ENCODE assay signal across 19 cellular contexts in the genomic region with DNA sequence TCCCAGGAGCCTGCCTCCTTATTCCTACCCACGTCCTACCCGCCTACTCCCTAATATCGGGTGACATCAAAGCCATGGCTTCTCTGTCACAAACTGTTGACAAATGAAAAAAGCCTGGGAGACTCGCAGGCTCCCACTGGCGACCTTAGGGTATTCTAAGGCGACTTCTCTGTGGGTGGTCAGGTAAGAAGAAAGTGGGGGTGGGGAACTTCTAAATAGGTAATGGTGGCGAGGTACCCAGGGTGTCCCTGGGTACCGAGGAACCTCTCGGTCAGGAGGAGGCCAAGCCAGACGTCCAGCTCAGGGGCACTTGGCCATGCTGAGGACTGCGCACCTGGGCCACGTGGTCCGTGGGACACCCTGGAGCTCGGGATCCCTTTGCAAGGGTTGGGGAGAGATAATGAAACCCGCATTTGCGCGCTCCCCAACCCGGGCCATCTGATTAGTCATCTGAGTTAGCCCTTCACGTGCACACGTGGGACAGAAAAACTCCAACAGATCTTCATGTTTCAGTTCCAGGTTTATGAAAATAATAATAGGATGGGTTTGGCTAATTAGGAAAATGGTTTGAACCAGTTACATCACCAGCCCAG.
DNase-seq lines count a peak whose midpoint lies in the region; FAIRE-seq and TF ChIP-seq lines count a peak whose summit lies in the region.
"Had no signal": no experiment of that assay in that cellular context is flagged by ENCODE, and none has a peak within 500 bp of the region (broad histone marks: within the 10 kb centered on the region; RNA-seq: fewer than 3 reads in every experiment).

No MANE protein-coding gene starts in this region.

- no peak overlapping the region for H3K9ac ChIP-seq in H1 (replicated peaks in 1 of 4; ENCODE audit: extremely low read depth in 1 of 4, low read depth in 3 of 4, low read length in 3 of 4)
- H3K9ac ChIP-seq: BLaER1 treated with 17β-estradiol and CSF1 and Interleukin-3, amounts not matched to agents 10 nM and 100 nM had no signal

- H3K4ac ChIP-seq in H1 (replicated peaks; ENCODE audit: insufficient read length, low read depth, low read length): no peak overlapping the region

- H2BK20ac ChIP-seq in H1 (ENCODE audit: low read length): no peak overlapping the region

- TF ChIP-seq CTCF in H1 (IDR thresholded peaks at IDR 0.05; ENCODE audit: control extremely low read depth in 1 of 3, insufficient read depth in 1 of 3, low read depth in 1 of 3, low read length in 3 of 3) (no peak), nephron progenitor cell (IDR thresholded peaks at IDR 0.05) (no peak), spleen (IDR thresholded peaks at IDR 0.05 in 8 of 11, conservative IDR thresholded peaks at IDR 0.05 in 3 of 11) (no peak)

- no peaks in the 10 kb centered on the region for H3K79me1 ChIP-seq in H1 (ENCODE audit: low read depth, low read length)

- H2AK5ac ChIP-seq in H1 (ENCODE audit: low read depth, low read length): no peak overlapping the region

- no peaks in the 10 kb centered on the region for H3K9me3 Mint-ChIP-seq in T-helper 1 cell treated with Interleukin-12 subunit alpha and Interleukin-12 subunit beta and Interleukin-4 antibody, amounts not matched to agents 30 μg/mL and 1 μg/mL, for 36 hours
- H3K9me3 Mint-ChIP-seq in nephron progenitor cell: no peaks in the 10 kb centered on the region

- no peak for TF ChIP-seq EP300 in H1 (IDR thresholded peaks at IDR 0.05; ENCODE audit: borderline replicate concordance in 1 of 2, low read depth in 2 of 2, low read length in 2 of 2)

- TF ChIP-seq RAD21 in H1 (IDR thresholded peaks at IDR 0.05 in 1 of 2, conservative IDR thresholded peaks at IDR 0.05 in 1 of 2; ENCODE audit: low read depth in 2 of 2, low read length in 2 of 2): no peak

- H3K79me2 ChIP-seq in H1 (ENCODE audit: control insufficient read depth in 1 of 2, insufficient read depth in 2 of 2, low read length in 2 of 2): no peaks in the 10 kb centered on the region

- no peak overlapping the region for H4K91ac ChIP-seq in H1 (replicated peaks; ENCODE audit: insufficient read length, low read length)

- POLR2A ChIA-PET in H1 (lab: Charles Lee; ENCODE audit: partially characterized antibody): no interaction called here

- H3K18ac ChIP-seq in H1 (ENCODE audit: extremely low read depth, low read length): peak overlapping the region; percentile 24; the same call in 1 of the 2 replicates

- no peak overlapping the region for H2BK12ac ChIP-seq in H1 (ENCODE audit: low read depth, low read length)

- H3K23me2 ChIP-seq in H1 (ENCODE audit: low read depth, low read length): peaks cover 2% of the 10 kb centered on the region; the same call in 1 of the 2 replicates

- H3K14ac ChIP-seq in H1 (ENCODE audit: insufficient read length): no peak overlapping the region

- H3K36me3 Mint-ChIP-seq in T-helper 1 cell treated with Interleukin-12 subunit alpha and Interleukin-12 subunit beta and Interleukin-4 antibody, amounts not matched to agents 30 μg/mL and 1 μg/mL, for 36 hours (ENCODE audit: low read depth): no peaks in the 10 kb centered on the region
- no peaks in the 10 kb centered on the region for H3K36me3 Mint-ChIP-seq in nephron progenitor cell (ENCODE audit: low read depth)

- 10% methylated on average over 20 of the region's 20 CpGs; no CpG with 5 or more reads in 1 of the 2 experiments for WGBS in H1 (ENCODE audit: extremely low coverage in 1 of 2, insufficient coverage in 1 of 2, insufficient read length in 1 of 2, insufficient replicate concordance in 2 of 2, low coverage in 1 of 2, low lambda C conversion rate in 2 of 2, missing lambda C conversion rate in 1 of 2), 2 experiments
- WGBS in spleen, 5 donors: 9 to 33% (median 15%) methylated on average over 20 of the region's 20 CpGs

- H3K4me1 Mint-ChIP-seq in T-helper 1 cell treated with Interleukin-12 subunit alpha and Interleukin-12 subunit beta and Interleukin-4 antibody, amounts not matched to agents 30 μg/mL and 1 μg/mL, for 36 hours (ENCODE audit: low read depth): no peaks in the 10 kb centered on the region
- peaks cover 35% of the 10 kb centered on the region for H3K4me1 Mint-ChIP-seq in nephron progenitor cell

- H3K56ac ChIP-seq in H1 (replicated peaks; ENCODE audit: insufficient read length, low read depth, low read length): no peak overlapping the region

- H2AFZ ChIP-seq in H1 (ENCODE audit: low read length): no peak overlapping the region

- no peak overlapping the region for H2BK5ac ChIP-seq in H1 (ENCODE audit: low read depth, low read length)

- TF ChIP-seq POLR2A in H1 (IDR thresholded peaks at IDR 0.05; ENCODE audit: control extremely low read depth in 1 of 2, low read depth in 2 of 2, low read length in 2 of 2) (no peak), spleen (IDR thresholded peaks at IDR 0.05) (no peak)

- H3K27ac ChIP-seq in H1 (ENCODE audit: low read depth, low read length) (no peak overlapping the region), spleen (no peak overlapping the region)
- H3K27ac ChIP-seq: 22Rv1; BLaER1 treated with 17β-estradiol and CSF1 and Interleukin-3, amounts not matched to agents 10 nM and 100 nM; SK-N-MC had no signal

- H3K36me3 ChIP-seq in H1 (ENCODE audit: control insufficient read depth in 2 of 4, insufficient read depth in 4 of 4, low read length in 3 of 4): peaks cover 0 to 2% (median 0%) of the 10 kb centered on the region in 4 experiments; a peak in 1 of 8 replicates
- no peaks in the 10 kb centered on the region for H3K36me3 ChIP-seq in spleen
- H3K36me3 ChIP-seq: BLaER1 treated with 17β-estradiol and CSF1 and Interleukin-3, amounts not matched to agents 10 nM and 100 nM had no signal

- no peak overlapping the region for H2BK120ac ChIP-seq in H1 (replicated peaks; ENCODE audit: low read depth, low read length)

- intact Hi-C loops in spleen (cut with DNase I; ENCODE audit: low total_unique reads): no loop called here

- peaks cover 76 to 92% (median 86%) of the 10 kb centered on the region in 4 experiments for H3K27me3 ChIP-seq in H1 (replicated peaks in 1 of 4; ENCODE audit: control insufficient read depth in 3 of 4, extremely low read depth in 1 of 4, insufficient read depth in 3 of 4, low read length in 3 of 4)
- peaks cover 0 to 79% (median 60%) of the 10 kb centered on the region in 7 donors for H3K27me3 ChIP-seq in spleen (replicated peaks in 1 of 7)

- no peak for DNase-seq in T-helper 1 cell
- DNase-seq in H1 (ENCODE audit: low read depth in 1 of 2, low spot score in 2 of 2): peak in 1 of 2 experiments; percentile 54
- peak; percentile 15 for DNase-seq in nephron progenitor cell
- DNase-seq in spleen: no peak
- DNase-seq in central memory CD4-positive, alpha-beta T cell: no peak
- no peak for DNase-seq in pons (ENCODE audit: low spot score)
- no peak for DNase-seq in urothelium cell line (ENCODE audit: low spot score)
- DNase-seq: activated CD4-positive, alpha-beta T cell treated with anti-CD3 and anti-CD28 coated beads for 4 hours; activated naive CD4-positive, alpha-beta T cell; DMS53; hypothalamus; NCI-H1048; NCI-H748 treated with DMSO at 0.1 percent for 48 hours; PC-3; stimulated activated CD4-positive, alpha-beta T cell treated with anti-CD3 and anti-CD28 coated beads, Interleukin-2, amount 100 ng/mL, for 24 hours had no signal

- peak overlapping the region in 1 of 4 experiments; percentile 46; a peak in 2 of 8 replicates for H3K4me3 ChIP-seq in H1 (ENCODE audit: extremely low read depth in 1 of 4, insufficient read depth in 2 of 4, low read depth in 3 of 4, low read length in 4 of 4)
- peak overlapping the region in 5 of 8 donors; percentile 22 to 60 (median 33) for H3K4me3 ChIP-seq in spleen
- H3K4me3 ChIP-seq: BLaER1 treated with 17β-estradiol and CSF1 and Interleukin-3, amounts not matched to agents 10 nM and 100 nM had no signal

- no peak for FAIRE-seq in H1 (lab: Jason Lieb, UNC)
- FAIRE-seq in urothelium cell line (lab: Jason Lieb, UNC): no peak

- H4K20me1 ChIP-seq in H1 (replicated peaks in 1 of 2; ENCODE audit: control insufficient read depth in 1 of 2, insufficient read depth in 2 of 2, low read length in 2 of 2): peaks cover 15 to 22% of the 10 kb centered on the region in 2 experiments

- no peak overlapping the region for H4K8ac ChIP-seq in H1 (ENCODE audit: extremely low read depth, insufficient read depth, low read length)

- CTCF ChIA-PET in H1 (lab: Charles Lee; ENCODE audit: partially characterized antibody): interaction anchor here (0.8 kb wide), 1 partner anchor 44 kb away, joined by 3 read pairs; no protein-coding TSS in a partner anchor

- H3K27ac Mint-ChIP-seq in T-helper 1 cell treated with Interleukin-12 subunit alpha and Interleukin-12 subunit beta and Interleukin-4 antibody, amounts not matched to agents 30 μg/mL and 1 μg/mL, for 36 hours: peak overlapping the region; percentile 38
- no peak overlapping the region for H3K27ac Mint-ChIP-seq in nephron progenitor cell

- H3K4me1 ChIP-seq in H1 (replicated peaks in 1 of 4; ENCODE audit: control insufficient read depth in 3 of 4, insufficient read depth in 4 of 4, low read length in 3 of 4): peaks cover 0 to 3% (median 1%) of the 10 kb centered on the region in 4 experiments; a peak in 3 of 7 replicates
- peaks cover 0 to 15% (median 9%) of the 10 kb centered on the region in 6 donors for H3K4me1 ChIP-seq in spleen
- H3K4me1 ChIP-seq: BLaER1 treated with 17β-estradiol and CSF1 and Interleukin-3, amounts not matched to agents 10 nM and 100 nM had no signal

- H3K27me3 Mint-ChIP-seq in T-helper 1 cell treated with Interleukin-12 subunit alpha and Interleukin-12 subunit beta and Interleukin-4 antibody, amounts not matched to agents 30 μg/mL and 1 μg/mL, for 36 hours (ENCODE audit: low read depth): peaks cover 78% of the 10 kb centered on the region
- H3K27me3 Mint-ChIP-seq in nephron progenitor cell (ENCODE audit: low read depth, poor library complexity): peaks cover 98% of the 10 kb centered on the region

- H4K5ac ChIP-seq in H1 (ENCODE audit: insufficient read length, low read depth, low read length): no peak overlapping the region

- no peak overlapping the region for H2BK15ac ChIP-seq in H1 (ENCODE audit: low read length)

- no peak overlapping the region for H3K4me3 Mint-ChIP-seq in T-helper 1 cell treated with Interleukin-12 subunit alpha and Interleukin-12 subunit beta and Interleukin-4 antibody, amounts not matched to agents 30 μg/mL and 1 μg/mL, for 36 hours
- H3K4me3 Mint-ChIP-seq in nephron progenitor cell: peak overlapping the region; percentile 80

- H3K9me3 ChIP-seq in H1 (ENCODE audit: insufficient read depth in 2 of 2, low read depth in 1 of 2, low read length in 1 of 2) (no peaks in the 10 kb centered on the region; a peak in 1 of 4 replicates), spleen (no peaks in the 10 kb centered on the region)

- H3K23ac ChIP-seq in H1 (ENCODE audit: insufficient read length): no peak overlapping the region

- peak overlapping the region; percentile 49 to 52; a peak in 3 of 4 replicates for H3K4me2 ChIP-seq in H1 (ENCODE audit: insufficient read depth in 1 of 2, low read depth in 2 of 2, low read length in 2 of 2)
- H3K4me2 ChIP-seq: BLaER1 treated with 17β-estradiol and CSF1 and Interleukin-3, amounts not matched to agents 10 nM and 100 nM had no signal

TF ChIP-seq in H1, 55 proteins besides CTCF, POLR2A, EP300 and RAD21 (continues in another document):
- no peak for TF ChIP-seq MAFK (IDR thresholded peaks at IDR 0.05; ENCODE audit: low read depth, low read length)
- TF ChIP-seq SAP30 (IDR thresholded peaks at IDR 0.05; ENCODE audit: insufficient read depth, insufficient replicate concordance, low read length): no peak
- no peak for TF ChIP-seq BACH1 (IDR thresholded peaks at IDR 0.05; ENCODE audit: low read length)
